Comparison of ENCODE assay signal across 15 cellular contexts in the genomic region with DNA sequence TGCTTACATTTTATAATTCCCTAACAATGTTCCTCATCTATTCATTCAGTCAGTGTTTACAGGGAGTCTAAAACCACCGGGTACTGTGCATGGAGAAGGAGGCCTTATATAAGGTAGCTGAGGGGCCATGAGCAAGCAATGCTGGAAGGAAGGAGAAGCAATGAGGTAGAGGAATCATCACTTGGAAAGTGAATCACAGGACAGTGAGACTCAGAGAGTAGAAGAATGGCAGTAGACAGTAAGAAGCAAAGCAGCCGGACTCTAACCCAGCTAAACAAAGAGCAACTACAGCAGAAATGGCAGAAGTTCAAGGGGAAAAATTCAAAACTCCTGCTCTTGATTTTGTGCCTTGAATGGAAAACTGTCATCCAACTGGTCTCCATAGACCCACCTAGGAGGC.
A peak's percentile ranks its signal among the peaks of the same experiment; 100 is the strongest.
DNase-seq lines count a peak whose midpoint lies in the region; ATAC-seq lines count a peak whose summit lies in the region.
"Had no signal": no experiment of that assay in that cellular context is flagged by ENCODE, and none has a peak within 500 bp of the region (broad histone marks: within the 10 kb centered on the region; RNA-seq: fewer than 3 reads in every experiment).

No MANE protein-coding gene starts in this region.

- DNase-seq in activated CD4-positive, alpha-beta T cell treated with anti-CD3 and anti-CD28 coated beads for 36 hours, result no peak
- DNase-seq in activated CD4-positive, alpha-beta T cell treated with anti-CD3 and anti-CD28 coated beads for 4 hours, result no peak
- no peak for DNase-seq in T-helper 17 cell
- DNase-seq in kidney glomerular epithelial cell (lab: John Stamatoyannopoulos, UW), result peak; percentile 20
- no peak for DNase-seq in stimulated activated effector memory CD8-positive, alpha-beta T cell treated with anti-CD3 and anti-CD28 coated beads, Interleukin-12 subunit alpha, Interleukin-12 subunit beta, amount 100 ng/mL, for 72 hours (ENCODE audit: low spot score in 2 of 2)
- DNase-seq in 8988T, result no peak
- DNase-seq in activated CD4-positive, alpha-beta T cell treated with anti-CD3 and anti-CD28 coated beads, Interleukin-2, amount 10 ng/mL, durations not matched to agents 24 days and 14 days, result no peak
- DNase-seq: ACHN; activated CD4-positive, alpha-beta T cell treated with anti-CD3 and anti-CD28 coated beads, Interleukin-2, amount 10 ng/mL, durations not matched to agents 7 days and 5 days; NCI-H1436; NCI-H748 treated with DMSO at 0.1 percent for 48 hours; SW 1271; testis had no signal

- intact Hi-C loops in activated CD4-positive, alpha-beta T cell treated with anti-CD3 and anti-CD28 coated beads for 36 hours (cut with DNase I, micrococcal nuclease), result loop anchor here in 1 of 2 experiments (10.0 kb wide), 1 partner anchor 489 kb away; no protein-coding TSS in a partner anchor
- intact Hi-C loops in activated CD4-positive, alpha-beta T cell treated with anti-CD3 and anti-CD28 coated beads, Interleukin-2, amount 10 ng/mL, durations not matched to agents 24 days and 14 days (cut with micrococcal nuclease), result loop anchor here (5.0 kb wide), 1 partner anchor 33 kb away; no protein-coding TSS in a partner anchor

- H3K36me3 Mint-ChIP-seq in activated CD4-positive, alpha-beta T cell treated with anti-CD3 and anti-CD28 coated beads for 36 hours (ENCODE audit: low read depth), result peaks cover 16% of the 10 kb centered on the region
- H3K36me3 Mint-ChIP-seq in T-helper 17 cell (ENCODE audit: low read depth), result peaks cover 4% of the 10 kb centered on the region
- peaks cover 9% of the 10 kb centered on the region for H3K36me3 Mint-ChIP-seq in stimulated activated effector memory CD8-positive, alpha-beta T cell treated with anti-CD3 and anti-CD28 coated beads, Interleukin-12 subunit alpha, Interleukin-12 subunit beta, amount 100 ng/mL, for 72 hours
- peaks cover 22% of the 10 kb centered on the region for H3K36me3 Mint-ChIP-seq in activated CD4-positive, alpha-beta T cell treated with anti-CD3 and anti-CD28 coated beads, Interleukin-2, amount 10 ng/mL, durations not matched to agents 24 days and 14 days (ENCODE audit: low read depth)

- POLR2A ChIA-PET in activated CD4-positive, alpha-beta T cell treated with anti-CD3 and anti-CD28 coated beads for 36 hours (lab: Charles Lee), result no interaction called here

- ATAC-seq in activated CD4-positive, alpha-beta T cell treated with anti-CD3 and anti-CD28 coated beads for 36 hours, result peak; percentile 59
- ATAC-seq in T-helper 17 cell, result no peak
- ATAC-seq in stimulated activated effector memory CD8-positive, alpha-beta T cell treated with anti-CD3 and anti-CD28 coated beads, Interleukin-12 subunit alpha, Interleukin-12 subunit beta, amount 100 ng/mL, for 72 hours, result peak; percentile 67
- ATAC-seq in HG03469 (IDR thresholded peaks at IDR 0.05; ENCODE audit: unreplicated experiment), result no peak

- H3K27me3 Mint-ChIP-seq in activated CD4-positive, alpha-beta T cell treated with anti-CD3 and anti-CD28 coated beads for 36 hours, result no peaks in the 10 kb centered on the region
- no peaks in the 10 kb centered on the region for H3K27me3 Mint-ChIP-seq in T-helper 17 cell
- no peaks in the 10 kb centered on the region for H3K27me3 Mint-ChIP-seq in activated CD4-positive, alpha-beta T cell treated with anti-CD3 and anti-CD28 coated beads, Interleukin-2, amount 10 ng/mL, durations not matched to agents 24 days and 14 days
- H3K27me3 Mint-ChIP-seq: activated CD4-positive, alpha-beta T cell treated with anti-CD3 and anti-CD28 coated beads, Interleukin-2, amount 10 ng/mL, durations not matched to agents 7 days and 5 days had no signal

- peaks cover 6% of the 10 kb centered on the region for H3K9me3 Mint-ChIP-seq in activated CD4-positive, alpha-beta T cell treated with anti-CD3 and anti-CD28 coated beads for 36 hours (ENCODE audit: low read depth)
- H3K9me3 Mint-ChIP-seq in stimulated activated effector memory CD8-positive, alpha-beta T cell treated with anti-CD3 and anti-CD28 coated beads, Interleukin-12 subunit alpha, Interleukin-12 subunit beta, amount 100 ng/mL, for 72 hours, result peaks cover 3% of the 10 kb centered on the region
- no peaks in the 10 kb centered on the region for H3K9me3 Mint-ChIP-seq in activated CD4-positive, alpha-beta T cell treated with anti-CD3 and anti-CD28 coated beads, Interleukin-2, amount 10 ng/mL, durations not matched to agents 24 days and 14 days

- no peak overlapping the region for H3K27ac Mint-ChIP-seq in activated CD4-positive, alpha-beta T cell treated with anti-CD3 and anti-CD28 coated beads for 36 hours
- peak overlapping the region; percentile 51 for H3K27ac Mint-ChIP-seq in T-helper 17 cell
- peak overlapping the region; percentile 65 for H3K27ac Mint-ChIP-seq in stimulated activated effector memory CD8-positive, alpha-beta T cell treated with anti-CD3 and anti-CD28 coated beads, Interleukin-12 subunit alpha, Interleukin-12 subunit beta, amount 100 ng/mL, for 72 hours
- no peak overlapping the region for H3K27ac Mint-ChIP-seq in activated CD4-positive, alpha-beta T cell treated with anti-CD3 and anti-CD28 coated beads, Interleukin-2, amount 10 ng/mL, durations not matched to agents 24 days and 14 days

- H3K4me3 Mint-ChIP-seq in activated CD4-positive, alpha-beta T cell treated with anti-CD3 and anti-CD28 coated beads for 36 hours, result no peak overlapping the region
- no peak overlapping the region for H3K4me3 Mint-ChIP-seq in T-helper 17 cell
- H3K4me3 Mint-ChIP-seq in stimulated activated effector memory CD8-positive, alpha-beta T cell treated with anti-CD3 and anti-CD28 coated beads, Interleukin-12 subunit alpha, Interleukin-12 subunit beta, amount 100 ng/mL, for 72 hours, result no peak overlapping the region
- H3K4me3 Mint-ChIP-seq in activated CD4-positive, alpha-beta T cell treated with anti-CD3 and anti-CD28 coated beads, Interleukin-2, amount 10 ng/mL, durations not matched to agents 24 days and 14 days, result no peak overlapping the region
- H3K4me3 Mint-ChIP-seq: activated CD4-positive, alpha-beta T cell treated with anti-CD3 and anti-CD28 coated beads, Interleukin-2, amount 10 ng/mL, durations not matched to agents 7 days and 5 days had no signal

- no peaks in the 10 kb centered on the region for H3K9me3 ChIP-seq in T-helper 17 cell (ENCODE audit: control insufficient read depth, low read length, poor library complexity, severe bottlenecking)
- H3K9me3 ChIP-seq: prostate gland, testis had no signal

- H3K4me1 Mint-ChIP-seq in activated CD4-positive, alpha-beta T cell treated with anti-CD3 and anti-CD28 coated beads for 36 hours, result peaks cover 67% of the 10 kb centered on the region
- H3K4me1 Mint-ChIP-seq in T-helper 17 cell, result peaks cover 48% of the 10 kb centered on the region
- H3K4me1 Mint-ChIP-seq in stimulated activated effector memory CD8-positive, alpha-beta T cell treated with anti-CD3 and anti-CD28 coated beads, Interleukin-12 subunit alpha, Interleukin-12 subunit beta, amount 100 ng/mL, for 72 hours, result peaks cover 64% of the 10 kb centered on the region
- peaks cover 50% of the 10 kb centered on the region for H3K4me1 Mint-ChIP-seq in activated CD4-positive, alpha-beta T cell treated with anti-CD3 and anti-CD28 coated beads, Interleukin-2, amount 10 ng/mL, durations not matched to agents 24 days and 14 days

- CTCF ChIA-PET in activated CD4-positive, alpha-beta T cell treated with anti-CD3 and anti-CD28 coated beads for 36 hours (lab: Charles Lee), result interaction anchor here (0.6 to 1.0 kb wide), 2 partner anchors 11 to 99 kb away, joined by 3 to 4 read pairs; no protein-coding TSS in a partner anchor

Comparison
In these comparisons a context has a peak if more than half of its experiments do, and no peak if none do; other contexts are left out.
1. ATAC-seq: peak in activated CD4-positive, alpha-beta T cell treated with anti-CD3 and anti-CD28 coated beads for 36 hours (single experiment) and stimulated activated effector memory CD8-positive, alpha-beta T cell treated with anti-CD3 and anti-CD28 coated beads, Interleukin-12 subunit alpha, Interleukin-12 subunit beta, amount 100 ng/mL, for 72 hours (single experiment); none in T-helper 17 cell (single experiment) and HG03469 (single experiment).
2. H3K27ac Mint-ChIP-seq: peak in T-helper 17 cell (single experiment) and stimulated activated effector memory CD8-positive, alpha-beta T cell treated with anti-CD3 and anti-CD28 coated beads, Interleukin-12 subunit alpha, Interleukin-12 subunit beta, amount 100 ng/mL, for 72 hours (single experiment); none in activated CD4-positive, alpha-beta T cell treated with anti-CD3 and anti-CD28 coated beads for 36 hours (single experiment) and activated CD4-positive, alpha-beta T cell treated with anti-CD3 and anti-CD28 coated beads, Interleukin-2, amount 10 ng/mL, durations not matched to agents 24 days and 14 days (single experiment).